In genomic region chr19:56105090-56105701, GRCh38 we compare ENCODE assay signal across 8 cellular contexts. TPM values are rescaled to one million over a fixed set of nuclear protein-coding genes. Genes with fewer than 3 reads are reported as not detected.
A peak's percentile ranks its signal among the peaks of the same experiment; 100 is the strongest.
DNase-seq lines count a peak whose midpoint lies in the region; ATAC-seq and TF ChIP-seq lines count a peak whose summit lies in the region.

No MANE protein-coding gene starts in this region.

- peaks cover 17% of the 10 kb centered on the region for H3K36me3 Mint-ChIP-seq in nephron (ENCODE audit: low read depth)

- H3K27ac ChIP-seq in foreskin keratinocyte = no peak overlapping the region
- H3K27ac ChIP-seq in thoracic aorta = peak overlapping the region; percentile 75 to 80

- DNase-seq in NCI-H748 (lab: John Stamatoyannopoulos, UW; ENCODE audit: unreplicated experiment) (peak; percentile 83), foreskin keratinocyte (peak in 1 of 2 donors; percentile 45), thoracic aorta (ENCODE audit: low spot score) (peak; percentile 30)
- DNase-seq in activated naive CD4-positive, alpha-beta T cell (lab: John Stamatoyannopoulos, UW) = peak in 3 of 4 experiments; percentile 19 to 55 (median 28)

- H3K9me3 Mint-ChIP-seq in nephron = no peaks in the 10 kb centered on the region

- H3K27ac Mint-ChIP-seq in nephron = peak overlapping the region; percentile 50 to 84 (median 67)

- H3K9me3 ChIP-seq in thoracic aorta = no peaks in the 10 kb centered on the region

- no peaks in the 10 kb centered on the region for H3K27me3 Mint-ChIP-seq in nephron (ENCODE audit: low read depth)

- H3K4me1 ChIP-seq in foreskin keratinocyte (peaks cover 10% of the 10 kb centered on the region), thoracic aorta (ENCODE audit: control insufficient read depth in 1 of 2, low read depth in 2 of 2) (peaks cover 25 to 55% of the 10 kb centered on the region in 2 donors)

- H3K4me3 Mint-ChIP-seq in nephron = no peak overlapping the region

- TF ChIP-seq CTCF in foreskin keratinocyte (conservative IDR thresholded peaks at IDR 0.05) (peak; percentile 81), nephron (IDR thresholded peaks at IDR 0.05; ENCODE audit: unreplicated experiment in 3 of 3) (peak; percentile 58 to 63 (median 63)), thoracic aorta (IDR thresholded peaks at IDR 0.05) (peak; percentile 76)

- H3K27me3 ChIP-seq in foreskin keratinocyte (no peaks in the 10 kb centered on the region), thoracic aorta (replicated peaks; ENCODE audit: insufficient read depth) (no peaks in the 10 kb centered on the region)

- ATAC-seq in GM18868 (IDR thresholded peaks at IDR 0.05; ENCODE audit: unreplicated experiment) = peak; percentile 38
- peak; percentile 78 for ATAC-seq in foreskin keratinocyte
- peak; percentile 85 for ATAC-seq in thoracic aorta (ENCODE audit: insufficient number of reproducible peaks, low FRiP score, low read depth)
- no peak for ATAC-seq in GM21526 (IDR thresholded peaks at IDR 0.05; ENCODE audit: low FRiP score, unreplicated experiment)
- no peak for ATAC-seq in GM18517 (IDR thresholded peaks at IDR 0.05; ENCODE audit: unreplicated experiment)

- peak overlapping the region; percentile 64 for H3K4me3 ChIP-seq in thoracic aorta

- peaks cover 10% of the 10 kb centered on the region for H3K36me3 ChIP-seq in thoracic aorta

- H3K4me1 Mint-ChIP-seq in nephron = peaks cover 30% of the 10 kb centered on the region

RNA-seq across cellular contexts. Expression of gene ZNF787, which starts 15.9 kb away (rescaled TPM):
- total RNA-seq in foreskin keratinocyte (28.6 and 29.1 TPM in 2 replicates), thoracic aorta (10 to 100 TPM; 13.4 to 18.7 TPM)
- polyA plus RNA-seq in foreskin keratinocyte = 32.3 and 32.5 TPM in 2 replicates

RNA-seq across cellular contexts. Expression of gene ZNF444, which starts 35.9 kb away (rescaled TPM):
- 9.7 and 10.8 TPM in 2 replicates for total RNA-seq in foreskin keratinocyte
- polyA plus RNA-seq in foreskin keratinocyte = 18.0 and 19.6 TPM in 2 replicates
- total RNA-seq in thoracic aorta = 10 to 100 TPM; 28.2 to 31.0 TPM

Comparison
In these comparisons a context has a peak if more than half of its experiments do, and no peak if none do; other contexts are left out.
1. ATAC-seq: peak in GM18868 (single experiment), foreskin keratinocyte (single experiment) and thoracic aorta (single experiment); none in GM21526 (single experiment) and GM18517 (single experiment).
2. Peak in every context shown above with its lines, with median percentiles within 50 percentile points of each other: CTCF ChIP-seq.